2 cellular contexts compared by ENCODE assay signal in genomic region chr7:150304499-150305249, GRCh38. TPM values are rescaled to one million over a fixed set of nuclear protein-coding genes. Genes with fewer than 3 reads are reported as not detected.
"Had no signal": no experiment of that assay in that cellular context is flagged by ENCODE, and none has a peak within 500 bp of the region (broad histone marks: within the 10 kb centered on the region; RNA-seq: fewer than 3 reads in every experiment).

No MANE protein-coding gene starts in this region.

RNA-seq across cellular contexts. Expression of gene LRRC61, which starts 18.5 kb away (rescaled TPM):
- total RNA-seq: myocyte had no signal

RNA-seq across cellular contexts. Expression of gene RARRES2, which starts 36.8 kb away (rescaled TPM):
- total RNA-seq: natural killer cell had no signal
